1 cellular context compared by ENCODE assay signal in genomic region chr21:45593162-45594022, GRCh38.
TF ChIP-seq lines count a peak whose summit lies in the region.

No MANE protein-coding gene starts in this region.

TF ChIP-seq in HepG2, 621 proteins besides CTCF, POLR2A, EP300 and RAD21:
- TF ChIP-seq, protein P1, sequence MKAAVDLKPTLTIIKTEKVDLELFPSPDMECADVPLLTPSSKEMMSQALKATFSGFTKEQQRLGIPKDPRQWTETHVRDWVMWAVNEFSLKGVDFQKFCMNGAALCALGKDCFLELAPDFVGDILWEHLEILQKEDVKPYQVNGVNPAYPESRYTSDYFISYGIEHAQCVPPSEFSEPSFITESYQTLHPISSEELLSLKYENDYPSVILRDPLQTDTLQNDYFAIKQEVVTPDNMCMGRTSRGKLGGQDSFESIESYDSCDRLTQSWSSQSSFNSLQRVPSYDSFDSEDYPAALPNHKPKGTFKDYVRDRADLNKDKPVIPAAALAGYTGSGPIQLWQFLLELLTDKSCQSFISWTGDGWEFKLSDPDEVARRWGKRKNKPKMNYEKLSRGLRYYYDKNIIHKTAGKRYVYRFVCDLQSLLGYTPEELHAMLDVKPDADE (CRISPR knock-in tag; IDR thresholded peaks at IDR 0.05) = no peak
- TF ChIP-seq NFYB (CRISPR knock-in tag; IDR thresholded peaks at IDR 0.05) (peak; percentile 19; the same call in 1 of the 2 replicates), CHD2 (IDR thresholded peaks at IDR 0.05; ENCODE audit: low read depth, low read length) (0 out of 2 replicates have a peak, but pooled peaks have one; percentile 32)
- TF ChIP-seq, protein P2, sequence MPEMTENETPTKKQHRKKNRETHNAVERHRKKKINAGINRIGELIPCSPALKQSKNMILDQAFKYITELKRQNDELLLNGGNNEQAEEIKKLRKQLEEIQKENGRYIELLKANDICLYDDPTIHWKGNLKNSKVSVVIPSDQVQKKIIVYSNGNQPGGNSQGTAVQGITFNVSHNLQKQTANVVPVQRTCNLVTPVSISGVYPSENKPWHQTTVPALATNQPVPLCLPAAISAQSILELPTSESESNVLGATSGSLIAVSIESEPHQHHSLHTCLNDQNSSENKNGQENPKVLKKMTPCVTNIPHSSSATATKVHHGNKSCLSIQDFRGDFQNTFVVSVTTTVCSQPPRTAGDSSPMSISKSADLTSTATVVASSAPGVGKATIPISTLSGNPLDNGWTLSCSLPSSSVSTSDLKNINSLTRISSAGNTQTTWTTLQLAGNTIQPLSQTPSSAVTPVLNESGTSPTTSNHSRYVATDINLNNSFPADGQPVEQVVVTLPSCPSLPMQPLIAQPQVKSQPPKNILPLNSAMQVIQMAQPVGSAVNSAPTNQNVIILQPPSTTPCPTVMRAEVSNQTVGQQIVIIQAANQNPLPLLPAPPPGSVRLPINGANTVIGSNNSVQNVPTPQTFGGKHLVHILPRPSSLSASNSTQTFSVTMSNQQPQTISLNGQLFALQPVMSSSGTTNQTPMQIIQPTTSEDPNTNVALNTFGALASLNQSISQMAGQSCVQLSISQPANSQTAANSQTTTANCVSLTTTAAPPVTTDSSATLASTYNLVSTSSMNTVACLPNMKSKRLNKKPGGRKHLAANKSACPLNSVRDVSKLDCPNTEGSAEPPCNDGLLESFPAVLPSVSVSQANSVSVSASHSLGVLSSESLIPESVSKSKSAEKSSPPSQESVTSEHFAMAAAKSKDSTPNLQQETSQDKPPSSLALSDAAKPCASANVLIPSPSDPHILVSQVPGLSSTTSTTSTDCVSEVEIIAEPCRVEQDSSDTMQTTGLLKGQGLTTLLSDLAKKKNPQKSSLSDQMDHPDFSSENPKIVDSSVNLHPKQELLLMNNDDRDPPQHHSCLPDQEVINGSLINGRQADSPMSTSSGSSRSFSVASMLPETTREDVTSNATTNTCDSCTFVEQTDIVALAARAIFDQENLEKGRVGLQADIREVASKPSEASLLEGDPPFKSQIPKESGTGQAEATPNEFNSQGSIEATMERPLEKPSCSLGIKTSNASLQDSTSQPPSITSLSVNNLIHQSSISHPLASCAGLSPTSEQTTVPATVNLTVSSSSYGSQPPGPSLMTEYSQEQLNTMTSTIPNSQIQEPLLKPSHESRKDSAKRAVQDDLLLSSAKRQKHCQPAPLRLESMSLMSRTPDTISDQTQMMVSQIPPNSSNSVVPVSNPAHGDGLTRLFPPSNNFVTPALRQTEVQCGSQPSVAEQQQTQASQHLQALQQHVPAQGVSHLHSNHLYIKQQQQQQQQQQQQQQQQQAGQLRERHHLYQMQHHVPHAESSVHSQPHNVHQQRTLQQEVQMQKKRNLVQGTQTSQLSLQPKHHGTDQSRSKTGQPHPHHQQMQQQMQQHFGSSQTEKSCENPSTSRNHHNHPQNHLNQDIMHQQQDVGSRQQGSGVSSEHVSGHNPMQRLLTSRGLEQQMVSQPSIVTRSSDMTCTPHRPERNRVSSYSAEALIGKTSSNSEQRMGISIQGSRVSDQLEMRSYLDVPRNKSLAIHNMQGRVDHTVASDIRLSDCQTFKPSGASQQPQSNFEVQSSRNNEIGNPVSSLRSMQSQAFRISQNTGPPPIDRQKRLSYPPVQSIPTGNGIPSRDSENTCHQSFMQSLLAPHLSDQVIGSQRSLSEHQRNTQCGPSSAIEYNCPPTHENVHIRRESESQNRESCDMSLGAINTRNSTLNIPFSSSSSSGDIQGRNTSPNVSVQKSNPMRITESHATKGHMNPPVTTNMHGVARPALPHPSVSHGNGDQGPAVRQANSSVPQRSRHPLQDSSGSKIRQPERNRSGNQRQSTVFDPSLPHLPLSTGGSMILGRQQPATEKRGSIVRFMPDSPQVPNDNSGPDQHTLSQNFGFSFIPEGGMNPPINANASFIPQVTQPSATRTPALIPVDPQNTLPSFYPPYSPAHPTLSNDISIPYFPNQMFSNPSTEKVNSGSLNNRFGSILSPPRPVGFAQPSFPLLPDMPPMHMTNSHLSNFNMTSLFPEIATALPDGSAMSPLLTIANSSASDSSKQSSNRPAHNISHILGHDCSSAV (CRISPR knock-in tag; IDR thresholded peaks at IDR 0.05; ENCODE audit: borderline replicate concordance) = no peak
